1 cellular context compared by ENCODE assay signal in the genomic region with DNA sequence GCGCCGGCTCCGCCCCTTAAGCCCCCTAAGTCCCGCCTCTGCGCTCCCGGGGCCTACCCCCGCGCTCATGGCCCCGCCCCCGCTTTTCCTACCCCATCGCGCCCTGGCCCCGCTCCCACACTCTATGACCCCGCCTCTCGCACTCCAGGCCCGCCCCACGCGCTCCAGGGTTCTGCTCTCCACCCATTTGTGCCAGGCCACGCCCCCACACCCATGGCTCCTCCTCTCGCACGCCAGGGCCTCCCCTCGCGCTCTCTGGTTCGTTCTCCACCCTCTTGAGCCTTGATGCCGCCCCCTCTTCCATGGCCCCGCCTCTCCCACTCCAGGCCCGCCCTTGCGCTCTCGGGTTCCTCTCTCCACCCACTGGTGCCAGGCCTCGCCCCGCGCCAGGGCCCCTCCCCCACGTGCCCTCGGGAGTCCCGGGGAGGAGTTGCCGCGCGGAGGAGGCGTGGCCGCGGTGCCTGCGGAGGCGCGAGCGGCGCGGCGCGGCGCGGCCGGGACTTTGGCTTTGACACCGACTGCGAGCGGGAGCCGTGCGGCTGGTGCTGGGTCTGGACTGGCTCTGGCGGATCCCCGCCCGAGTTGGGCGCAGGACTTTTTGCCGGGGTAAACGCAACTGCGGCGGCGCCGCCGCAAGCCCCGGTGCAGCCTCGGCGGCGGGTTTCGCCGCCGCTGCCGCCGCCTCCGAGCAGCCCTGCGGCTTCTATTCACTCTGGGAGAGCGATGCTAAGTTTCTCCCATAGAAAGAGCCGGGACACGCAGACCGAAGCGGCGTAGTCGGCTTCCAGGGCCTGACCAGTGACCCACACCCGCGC.
TF ChIP-seq lines count a peak whose summit lies in the region.

A gene (plus strand): TSS at position 499 of the 815 bp plus-strand sequence. CDS start 1,071 bp downstream, outside the sequence.

TF ChIP-seq in GM12878, 131 proteins besides CTCF, POLR2A, EP300 and RAD21 (continued from another document):
- TF ChIP-seq, protein P1, sequence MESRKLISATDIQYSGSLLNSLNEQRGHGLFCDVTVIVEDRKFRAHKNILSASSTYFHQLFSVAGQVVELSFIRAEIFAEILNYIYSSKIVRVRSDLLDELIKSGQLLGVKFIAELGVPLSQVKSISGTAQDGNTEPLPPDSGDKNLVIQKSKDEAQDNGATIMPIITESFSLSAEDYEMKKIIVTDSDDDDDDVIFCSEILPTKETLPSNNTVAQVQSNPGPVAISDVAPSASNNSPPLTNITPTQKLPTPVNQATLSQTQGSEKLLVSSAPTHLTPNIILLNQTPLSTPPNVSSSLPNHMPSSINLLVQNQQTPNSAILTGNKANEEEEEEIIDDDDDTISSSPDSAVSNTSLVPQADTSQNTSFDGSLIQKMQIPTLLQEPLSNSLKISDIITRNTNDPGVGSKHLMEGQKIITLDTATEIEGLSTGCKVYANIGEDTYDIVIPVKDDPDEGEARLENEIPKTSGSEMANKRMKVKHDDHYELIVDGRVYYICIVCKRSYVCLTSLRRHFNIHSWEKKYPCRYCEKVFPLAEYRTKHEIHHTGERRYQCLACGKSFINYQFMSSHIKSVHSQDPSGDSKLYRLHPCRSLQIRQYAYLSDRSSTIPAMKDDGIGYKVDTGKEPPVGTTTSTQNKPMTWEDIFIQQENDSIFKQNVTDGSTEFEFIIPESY (IDR thresholded peaks at IDR 0.05) = no peak
- TF ChIP-seq, protein P2, sequence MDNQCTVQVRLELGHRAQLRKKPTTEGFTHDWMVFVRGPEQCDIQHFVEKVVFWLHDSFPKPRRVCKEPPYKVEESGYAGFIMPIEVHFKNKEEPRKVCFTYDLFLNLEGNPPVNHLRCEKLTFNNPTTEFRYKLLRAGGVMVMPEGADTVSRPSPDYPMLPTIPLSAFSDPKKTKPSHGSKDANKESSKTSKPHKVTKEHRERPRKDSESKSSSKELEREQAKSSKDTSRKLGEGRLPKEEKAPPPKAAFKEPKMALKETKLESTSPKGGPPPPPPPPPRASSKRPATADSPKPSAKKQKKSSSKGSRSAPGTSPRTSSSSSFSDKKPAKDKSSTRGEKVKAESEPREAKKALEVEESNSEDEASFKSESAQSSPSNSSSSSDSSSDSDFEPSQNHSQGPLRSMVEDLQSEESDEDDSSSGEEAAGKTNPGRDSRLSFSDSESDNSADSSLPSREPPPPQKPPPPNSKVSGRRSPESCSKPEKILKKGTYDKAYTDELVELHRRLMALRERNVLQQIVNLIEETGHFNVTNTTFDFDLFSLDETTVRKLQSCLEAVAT (IDR thresholded peaks at IDR 0.05) = no peak
- TF ChIP-seq BACH1 (IDR thresholded peaks at IDR 0.05; ENCODE audit: borderline replicate concordance) = peak; percentile 59; the same call in 1 of the 2 replicates
- peak; percentile 100 for TF ChIP-seq HDGF (IDR thresholded peaks at IDR 0.05)
- no peak for TF ChIP-seq IKZF2 (IDR thresholded peaks at IDR 0.05)
- TF ChIP-seq, protein P3, sequence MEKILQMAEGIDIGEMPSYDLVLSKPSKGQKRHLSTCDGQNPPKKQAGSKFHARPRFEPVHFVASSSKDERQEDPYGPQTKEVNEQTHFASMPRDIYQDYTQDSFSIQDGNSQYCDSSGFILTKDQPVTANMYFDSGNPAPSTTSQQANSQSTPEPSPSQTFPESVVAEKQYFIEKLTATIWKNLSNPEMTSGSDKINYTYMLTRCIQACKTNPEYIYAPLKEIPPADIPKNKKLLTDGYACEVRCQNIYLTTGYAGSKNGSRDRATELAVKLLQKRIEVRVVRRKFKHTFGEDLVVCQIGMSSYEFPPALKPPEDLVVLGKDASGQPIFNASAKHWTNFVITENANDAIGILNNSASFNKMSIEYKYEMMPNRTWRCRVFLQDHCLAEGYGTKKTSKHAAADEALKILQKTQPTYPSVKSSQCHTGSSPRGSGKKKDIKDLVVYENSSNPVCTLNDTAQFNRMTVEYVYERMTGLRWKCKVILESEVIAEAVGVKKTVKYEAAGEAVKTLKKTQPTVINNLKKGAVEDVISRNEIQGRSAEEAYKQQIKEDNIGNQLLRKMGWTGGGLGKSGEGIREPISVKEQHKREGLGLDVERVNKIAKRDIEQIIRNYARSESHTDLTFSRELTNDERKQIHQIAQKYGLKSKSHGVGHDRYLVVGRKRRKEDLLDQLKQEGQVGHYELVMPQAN (conservative IDR thresholded peaks at IDR 0.05) = peak; percentile 43; the same call in 1 of the 2 replicates
- TF ChIP-seq SRF (IDR thresholded peaks at IDR 0.05; ENCODE audit: low read depth in 2 of 2, low read length in 2 of 2) = no peak
TF ChIP-seq in GM12878: peak in this region for 23.
